Comparison of ENCODE assay signal across 13 cellular contexts in the genomic region with DNA sequence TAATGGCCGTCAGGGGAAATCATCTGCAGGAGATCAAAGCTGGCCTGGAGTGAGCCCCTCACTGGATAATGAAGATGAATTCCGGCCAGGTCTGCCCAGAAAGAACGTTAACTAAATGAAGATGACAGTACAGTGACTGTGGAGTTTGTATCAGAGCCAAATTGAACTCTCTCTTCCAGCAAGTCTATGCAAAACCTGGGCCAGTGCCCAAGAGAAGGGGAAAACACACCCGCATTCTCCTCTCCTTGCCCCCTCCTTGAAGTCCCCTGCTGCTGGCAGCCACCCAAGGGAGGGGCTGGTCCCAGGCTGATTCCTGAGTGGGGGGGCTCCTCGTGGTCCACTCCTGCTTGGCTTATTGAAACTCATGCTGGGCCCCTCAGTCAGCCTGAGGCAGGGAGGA.
A peak's percentile ranks its signal among the peaks of the same experiment; 100 is the strongest.
DNase-seq lines count a peak whose midpoint lies in the region; ATAC-seq, FAIRE-seq and TF ChIP-seq lines count a peak whose summit lies in the region.
"Had no signal": no experiment of that assay in that cellular context is flagged by ENCODE, and none has a peak within 500 bp of the region (broad histone marks: within the 10 kb centered on the region; RNA-seq: fewer than 3 reads in every experiment).

No MANE protein-coding gene starts in this region.

- peak; percentile 54 for DNase-seq in BE2C
- DNase-seq in NCI-H1092 treated with DMSO at 0.1 percent for 48 hours (lab: John Stamatoyannopoulos, UW): peak; percentile 65
- DNase-seq in astrocyte of the spinal cord (ENCODE audit: low read depth, low spot score): peak; percentile 13
- DNase-seq in keratinocyte (ENCODE audit: low read depth, low spot score): no peak
- no peak for DNase-seq in activated CD4-positive, alpha-beta T cell treated with anti-CD3 and anti-CD28 coated beads for 1 hour
- DNase-seq in NCI-H2196 (lab: John Stamatoyannopoulos, UW; ENCODE audit: unreplicated experiment): no peak
- DNase-seq: activated CD4-positive, CD25-positive, alpha-beta regulatory T cell treated with anti-CD3 and anti-CD28 coated beads, Interleukin-2, amount 50 U/mL, for 72 hours; activated CD8-positive, alpha-beta memory T cell treated with anti-CD3 and anti-CD28 coated beads, Interleukin-2, amount 10 ng/mL, durations not matched to agents 7 days and 5 days; brain microvascular endothelial cell; naive B cell; NCI-H1930 had no signal

- in situ Hi-C loops in astrocyte of the spinal cord (cut with HindIII; ENCODE audit: low sequenced_read_pairs): no loop called here

- H3K9me1 ChIP-seq in keratinocyte (ENCODE audit: control insufficient read depth, extremely low read depth, insufficient read depth, low read length): no peaks in the 10 kb centered on the region

- no peaks in the 10 kb centered on the region for H3K79me2 ChIP-seq in keratinocyte (ENCODE audit: control insufficient read depth, insufficient read depth, low read length)

- no peak overlapping the region for H3K27ac ChIP-seq in keratinocyte (ENCODE audit: control insufficient read depth, insufficient read depth, low read length)
- H3K27ac ChIP-seq: brain microvascular endothelial cell had no signal

- peak overlapping the region; percentile 25 for H3K4me2 ChIP-seq in keratinocyte (ENCODE audit: control insufficient read depth, extremely low read depth, insufficient read depth, low read depth, low read length)

- H3K4me3 ChIP-seq in BE2C (ENCODE audit: low read depth, low read length): no peak overlapping the region
- H3K4me3 ChIP-seq in astrocyte of the spinal cord (ENCODE audit: low read depth, low read length): no peak overlapping the region
- no peak overlapping the region for H3K4me3 ChIP-seq in keratinocyte (ENCODE audit: control insufficient read depth in 2 of 3, extremely low read depth in 1 of 3, insufficient read depth in 2 of 3, low read depth in 1 of 3, low read length in 3 of 3)

- H3K27me3 ChIP-seq in BE2C: no peaks in the 10 kb centered on the region
- no peaks in the 10 kb centered on the region for H3K27me3 ChIP-seq in keratinocyte (ENCODE audit: control insufficient read depth, extremely low read depth, insufficient read depth, low read length)

- H3K36me3 ChIP-seq in BE2C: no peaks in the 10 kb centered on the region
- no peaks in the 10 kb centered on the region for H3K36me3 ChIP-seq in keratinocyte (ENCODE audit: control insufficient read depth in 2 of 2, extremely low read depth in 1 of 2, insufficient read depth in 2 of 2, low read length in 2 of 2)
- H3K36me3 ChIP-seq: brain microvascular endothelial cell had no signal

- H3K9me3 ChIP-seq in BE2C: no peaks in the 10 kb centered on the region
- no peaks in the 10 kb centered on the region for H3K9me3 ChIP-seq in keratinocyte (ENCODE audit: control insufficient read depth, low read depth, low read length)

- TF ChIP-seq CTCF in BE2C (IDR thresholded peaks at IDR 0.05; ENCODE audit: low read depth, low read length): no peak
- no peak for TF ChIP-seq CTCF in astrocyte of the spinal cord (IDR thresholded peaks at IDR 0.05; ENCODE audit: low read depth, low read length)
- TF ChIP-seq CTCF in keratinocyte (optimal IDR thresholded peaks at IDR 0.05 in 1 of 3, IDR thresholded peaks at IDR 0.05 in 1 of 3, conservative IDR thresholded peaks at IDR 0.05 in 1 of 3; ENCODE audit: extremely low read depth in 1 of 3, insufficient read depth in 2 of 3, low read length in 3 of 3): no peak

- H2AFZ ChIP-seq in keratinocyte (ENCODE audit: control insufficient read depth, low read length): no peak overlapping the region

- no peaks in the 10 kb centered on the region for H4K20me1 ChIP-seq in keratinocyte (ENCODE audit: control insufficient read depth, extremely low read depth, insufficient read depth, low read length)

- peak; percentile 90 for FAIRE-seq in keratinocyte (lab: Jason Lieb, UNC)

- ATAC-seq in GM19395 (IDR thresholded peaks at IDR 0.05; ENCODE audit: unreplicated experiment) (no peak), GM21526 (IDR thresholded peaks at IDR 0.05; ENCODE audit: low FRiP score, unreplicated experiment) (no peak)
- ATAC-seq: activated CD8-positive, alpha-beta memory T cell treated with anti-CD3 and anti-CD28 coated beads, Interleukin-2, amount 10 ng/mL, durations not matched to agents 7 days and 5 days had no signal

- H3K4me1 ChIP-seq in BE2C (peaks cover 11% of the 10 kb centered on the region), keratinocyte (ENCODE audit: control insufficient read depth, extremely low read depth, insufficient read depth, low read length) (peaks cover 35% of the 10 kb centered on the region)

- dilution Hi-C loops in keratinocyte (cut with MboI; ENCODE audit: extremely low pct_ligation_motif_present, low sequenced_read_pairs): no loop called here

- no peak overlapping the region for H3K9ac ChIP-seq in keratinocyte (ENCODE audit: control insufficient read depth, extremely low read depth, insufficient read depth, low read length)

Comparison
In these comparisons a context has a peak if more than half of its experiments do, and no peak if none do; other contexts are left out.
1. DNase-seq: peak in BE2C (single experiment), NCI-H1092 treated with DMSO at 0.1 percent for 48 hours (single experiment) and astrocyte of the spinal cord (single experiment); none in keratinocyte (single experiment), activated CD4-positive, alpha-beta T cell treated with anti-CD3 and anti-CD28 coated beads for 1 hour (single experiment) and NCI-H2196 (single experiment).